Comparison of ENCODE assay signal across 25 cellular contexts in genomic region chr2:84029903-84030559, GRCh38.
"Had no signal": no experiment of that assay in that cellular context is flagged by ENCODE, and none has a peak within 500 bp of the region (broad histone marks: within the 10 kb centered on the region; RNA-seq: fewer than 3 reads in every experiment).

No MANE protein-coding gene starts in this region.

- H3K9me3 Mint-ChIP-seq: activated CD8-positive, alpha-beta T cell treated with anti-CD3 and anti-CD28 coated beads for 36 hours; activated naive CD4-positive, alpha-beta T cell treated with anti-CD3 and anti-CD28 coated beads, Interleukin-2, amount 50 U/mL, for 24 hours; T-cell had no signal

- H3K27me3 ChIP-seq: breast epithelium, Peyer's patch, SJCRH30 had no signal

- H3K27ac ChIP-seq: breast epithelium, Peyer's patch, RWPE1, SJCRH30 had no signal

- H3K27me3 Mint-ChIP-seq: activated CD8-positive, alpha-beta T cell treated with anti-CD3 and anti-CD28 coated beads for 36 hours; activated naive CD4-positive, alpha-beta T cell treated with anti-CD3 and anti-CD28 coated beads, Interleukin-2, amount 50 U/mL, for 24 hours; T-cell had no signal

- H3K4me3 ChIP-seq: breast epithelium, Peyer's patch, SJCRH30 had no signal

- H3K27ac Mint-ChIP-seq: activated CD8-positive, alpha-beta T cell treated with anti-CD3 and anti-CD28 coated beads for 36 hours; activated naive CD4-positive, alpha-beta T cell treated with anti-CD3 and anti-CD28 coated beads, Interleukin-2, amount 50 U/mL, for 24 hours; T-cell had no signal

- H3K4me1 ChIP-seq: breast epithelium, Peyer's patch, SJCRH30 had no signal

- H3K36me3 ChIP-seq: breast epithelium, Peyer's patch, SJCRH30 had no signal

- DNase-seq: activated CD4-positive, alpha-beta T cell treated with anti-CD3 and anti-CD28 coated beads for 4 hours; activated CD8-positive, alpha-beta memory T cell treated with anti-CD3 and anti-CD28 coated beads, Interleukin-2, amount 50 U/mL, for 48 hours; activated CD8-positive, alpha-beta T cell treated with anti-CD3 and anti-CD28 coated beads for 36 hours; activated effector memory CD4-positive, alpha-beta T cell treated with Interleukin-2 at 50 U/mL for 16 hours; activated naive CD4-positive, alpha-beta T cell; activated T-cell treated with anti-CD3 and anti-CD28 coated beads, Interleukin-2, amount 50 U/mL, for 1 hour; aorta; caudate nucleus; Karpas-422; NCI-H1105 treated with DMSO at 0.1 percent for 48 hours; NCI-H146; NCI-H187 treated with DMSO at 0.1 percent for 48 hours; NCI-H2081 treated with DMSO at 0.1 percent for 48 hours; NCI-H446; NCI-H774; NK-92 treated with Interleukin-12 subunit alpha and Interleukin-12 subunit beta, amount 100 ng/mL, for 24 hours; Peyer's patch; Right ventricle myocardium superior; SJCRH30; T-cell; T-helper 2 cell; T1000 had no signal

- H3K36me3 Mint-ChIP-seq: activated naive CD4-positive, alpha-beta T cell treated with anti-CD3 and anti-CD28 coated beads, Interleukin-2, amount 50 U/mL, for 24 hours; T-cell had no signal

- H3K4me3 Mint-ChIP-seq: activated CD8-positive, alpha-beta T cell treated with anti-CD3 and anti-CD28 coated beads for 36 hours; activated naive CD4-positive, alpha-beta T cell treated with anti-CD3 and anti-CD28 coated beads, Interleukin-2, amount 50 U/mL, for 24 hours; T-cell had no signal

- H3K9me3 ChIP-seq: breast epithelium, Peyer's patch, SJCRH30 had no signal
